Comparison of ENCODE assay signal across 16 cellular contexts in genomic region chr2:134198006-134198634, GRCh38. TPM values are rescaled to one million over a fixed set of nuclear protein-coding genes. Genes with fewer than 3 reads are reported as not detected.
DNase-seq lines count a peak whose midpoint lies in the region; ATAC-seq and FAIRE-seq lines count a peak whose summit lies in the region.
"Had no signal": no experiment of that assay in that cellular context is flagged by ENCODE, and none has a peak within 500 bp of the region (broad histone marks: within the 10 kb centered on the region; RNA-seq: fewer than 3 reads in every experiment).

No MANE protein-coding gene starts in this region.

- peaks cover 42% of the 10 kb centered on the region for H3K4me1 Mint-ChIP-seq in activated CD4-positive, alpha-beta T cell treated with anti-CD3 and anti-CD28 coated beads, Interleukin-2, amount 10 ng/mL, durations not matched to agents 7 days and 5 days
- H3K4me1 Mint-ChIP-seq in activated T-helper 1 cell treated with anti-CD3 and anti-CD28 coated beads, Interleukin-12 subunit alpha, Interleukin-12 subunit beta, Interleukin-2, Interleukin-4 antibody, amounts not matched to agents 30 ng/mL and 10 ng/mL and 1 ng/mL, durations not matched to agents 14 hours and 24 hours and 36 hours (ENCODE audit: low read depth) = peaks cover 25% of the 10 kb centered on the region

- no peak for FAIRE-seq in small intestine (lab: Jason Lieb, UNC)
- FAIRE-seq: islet of Langerhans had no signal

- CTCF ChIA-PET in activated CD4-positive, alpha-beta T cell treated with anti-CD3 and anti-CD28 coated beads, Interleukin-2, amount 10 ng/mL, durations not matched to agents 7 days and 5 days (lab: Charles Lee) = interaction anchor here (0.9 to 2.2 kb wide), 4 partner anchors 10 to 79 kb away, joined by 3 to 12 read pairs (median 6); no protein-coding TSS in a partner anchor

- no peak for DNase-seq in activated CD4-positive, alpha-beta T cell treated with anti-CD3 and anti-CD28 coated beads, Interleukin-2, amount 10 ng/mL, durations not matched to agents 7 days and 5 days
- no peak for DNase-seq in activated CD4-positive, alpha-beta T cell treated with anti-CD3 and anti-CD28 coated beads for 4 hours
- no peak for DNase-seq in activated T-helper 1 cell treated with anti-CD3 and anti-CD28 coated beads, Interleukin-12 subunit alpha, Interleukin-12 subunit beta, Interleukin-2, Interleukin-4 antibody, amounts not matched to agents 30 ng/mL and 10 ng/mL and 1 ng/mL, durations not matched to agents 14 hours and 24 hours and 36 hours (ENCODE audit: low spot score)
- DNase-seq in small intestine (peak; percentile 43), DMS53 treated with DMSO at 0.1 percent for 48 hours (lab: John Stamatoyannopoulos, UW; ENCODE audit: unreplicated experiment) (no peak), NCI-H526 treated with DMSO at 0.1 percent for 48 hours (lab: John Stamatoyannopoulos, UW) (no peak)
- DNase-seq in stimulated activated naive CD4-positive, alpha-beta T cell treated with Interleukin-2 at 50 U/mL for 16 hours (lab: John Stamatoyannopoulos, UW) = no peak
- DNase-seq: amygdala, dermis blood vessel endothelial cell, NCI-H2171 treated with DMSO at 0.1 percent for 48 hours, SW 1271, upper lobe of left lung had no signal

- WGBS in small intestine, 3 donors = 18 to 65% (median 41%) methylated on average over 1 of the region's 1 CpG

- POLR2A ChIA-PET in activated CD4-positive, alpha-beta T cell treated with anti-CD3 and anti-CD28 coated beads, Interleukin-2, amount 10 ng/mL, durations not matched to agents 7 days and 5 days (lab: Charles Lee) = no interaction called here

- H3K36me3 Mint-ChIP-seq in activated CD4-positive, alpha-beta T cell treated with anti-CD3 and anti-CD28 coated beads, Interleukin-2, amount 10 ng/mL, durations not matched to agents 7 days and 5 days (ENCODE audit: low read depth) = peaks cover 2% of the 10 kb centered on the region
- no peaks in the 10 kb centered on the region for H3K36me3 Mint-ChIP-seq in activated T-helper 1 cell treated with anti-CD3 and anti-CD28 coated beads, Interleukin-12 subunit alpha, Interleukin-12 subunit beta, Interleukin-2, Interleukin-4 antibody, amounts not matched to agents 30 ng/mL and 10 ng/mL and 1 ng/mL, durations not matched to agents 14 hours and 24 hours and 36 hours (ENCODE audit: low read depth)

- no peaks in the 10 kb centered on the region for H3K9me3 Mint-ChIP-seq in activated CD4-positive, alpha-beta T cell treated with anti-CD3 and anti-CD28 coated beads, Interleukin-2, amount 10 ng/mL, durations not matched to agents 7 days and 5 days
- H3K9me3 Mint-ChIP-seq in activated T-helper 1 cell treated with anti-CD3 and anti-CD28 coated beads, Interleukin-12 subunit alpha, Interleukin-12 subunit beta, Interleukin-2, Interleukin-4 antibody, amounts not matched to agents 30 ng/mL and 10 ng/mL and 1 ng/mL, durations not matched to agents 14 hours and 24 hours and 36 hours = no peaks in the 10 kb centered on the region

- H3K4me3 Mint-ChIP-seq in activated CD4-positive, alpha-beta T cell treated with anti-CD3 and anti-CD28 coated beads, Interleukin-2, amount 10 ng/mL, durations not matched to agents 7 days and 5 days = no peak overlapping the region
- no peak overlapping the region for H3K4me3 Mint-ChIP-seq in activated T-helper 1 cell treated with anti-CD3 and anti-CD28 coated beads, Interleukin-12 subunit alpha, Interleukin-12 subunit beta, Interleukin-2, Interleukin-4 antibody, amounts not matched to agents 30 ng/mL and 10 ng/mL and 1 ng/mL, durations not matched to agents 14 hours and 24 hours and 36 hours

- H3K27me3 Mint-ChIP-seq in activated CD4-positive, alpha-beta T cell treated with anti-CD3 and anti-CD28 coated beads, Interleukin-2, amount 10 ng/mL, durations not matched to agents 7 days and 5 days = no peaks in the 10 kb centered on the region
- no peaks in the 10 kb centered on the region for H3K27me3 Mint-ChIP-seq in activated T-helper 1 cell treated with anti-CD3 and anti-CD28 coated beads, Interleukin-12 subunit alpha, Interleukin-12 subunit beta, Interleukin-2, Interleukin-4 antibody, amounts not matched to agents 30 ng/mL and 10 ng/mL and 1 ng/mL, durations not matched to agents 14 hours and 24 hours and 36 hours (ENCODE audit: insufficient read depth)

- intact Hi-C loops in activated T-helper 1 cell treated with anti-CD3 and anti-CD28 coated beads, Interleukin-12 subunit alpha, Interleukin-12 subunit beta, Interleukin-2, Interleukin-4 antibody, amounts not matched to agents 30 ng/mL and 10 ng/mL and 1 ng/mL, durations not matched to agents 14 hours and 24 hours and 36 hours (cut with micrococcal nuclease) = no loop called here

- no peaks in the 10 kb centered on the region for H3K27me3 ChIP-seq in small intestine (ENCODE audit: control insufficient read depth in 2 of 2, insufficient read depth in 2 of 2, low read length in 2 of 2)
- H3K27me3 ChIP-seq: upper lobe of left lung had no signal

- H3K4me1 ChIP-seq in small intestine (ENCODE audit: control insufficient read depth in 2 of 2, insufficient read depth in 1 of 2, low read depth in 1 of 2, low read length in 1 of 2) = peaks cover 11 to 30% of the 10 kb centered on the region in 2 donors

- peak overlapping the region in 1 of 2 donors; percentile 29 for H3K27ac ChIP-seq in small intestine (ENCODE audit: low read depth in 1 of 2, low read length in 1 of 2)
- H3K27ac ChIP-seq: HL-60, upper lobe of left lung had no signal

- no peaks in the 10 kb centered on the region for H3K9me3 ChIP-seq in small intestine (ENCODE audit: control insufficient read depth, low read depth)
- H3K9me3 ChIP-seq: upper lobe of left lung had no signal

- H3K4me3 ChIP-seq in small intestine (ENCODE audit: low read depth in 1 of 2, low read length in 2 of 2) = no peak overlapping the region
- H3K4me3 ChIP-seq: skin epidermis, upper lobe of left lung had no signal

- peak overlapping the region; percentile 80 for H3K27ac Mint-ChIP-seq in activated CD4-positive, alpha-beta T cell treated with anti-CD3 and anti-CD28 coated beads, Interleukin-2, amount 10 ng/mL, durations not matched to agents 7 days and 5 days
- H3K27ac Mint-ChIP-seq in activated T-helper 1 cell treated with anti-CD3 and anti-CD28 coated beads, Interleukin-12 subunit alpha, Interleukin-12 subunit beta, Interleukin-2, Interleukin-4 antibody, amounts not matched to agents 30 ng/mL and 10 ng/mL and 1 ng/mL, durations not matched to agents 14 hours and 24 hours and 36 hours = peak overlapping the region; percentile 59

- ATAC-seq in GM21717 (IDR thresholded peaks at IDR 0.05; ENCODE audit: unreplicated experiment) = peak; percentile 52

- no peaks in the 10 kb centered on the region for H3K36me3 ChIP-seq in small intestine (ENCODE audit: control insufficient read depth in 2 of 2, insufficient read depth in 2 of 2, low read length in 2 of 2)
- H3K36me3 ChIP-seq: upper lobe of left lung had no signal

RNA-seq across cellular contexts. Expression of gene MGAT5, which starts 55.8 kb away (rescaled TPM):
- 10 to 100 TPM; 48.2 to 56.7 TPM for total RNA-seq in activated CD4-positive, alpha-beta T cell treated with anti-CD3 and anti-CD28 coated beads, Interleukin-2, amount 10 ng/mL, durations not matched to agents 7 days and 5 days
- total RNA-seq in activated T-helper 1 cell treated with anti-CD3 and anti-CD28 coated beads, Interleukin-12 subunit alpha, Interleukin-12 subunit beta, Interleukin-2, Interleukin-4 antibody, amounts not matched to agents 30 ng/mL and 10 ng/mL and 1 ng/mL, durations not matched to agents 14 hours and 24 hours and 36 hours = 25.8 and 26.2 TPM in 2 replicates
- 10 to 100 TPM in 1 of 3 donors, 1 to 10 TPM in 2; 5.6 to 27.4 (median 7.3) TPM for polyA plus RNA-seq in small intestine
